In genomic region chr12:678747-679712, GRCh38 we compare ENCODE assay signal across 2 cellular contexts.
TF ChIP-seq lines count a peak whose summit lies in the region.

No MANE protein-coding gene starts in this region.

TF ChIP-seq in IMR-90, 13 proteins besides CTCF, POLR2A, EP300 and RAD21 (continued from another document):
- TF ChIP-seq CEBPB (IDR thresholded peaks at IDR 0.05; ENCODE audit: low read depth, low read length) (no peak), ELK1 (IDR thresholded peaks at IDR 0.05; ENCODE audit: borderline replicate concordance, low read depth, low read length) (no peak), SMC3 (IDR thresholded peaks at IDR 0.05; ENCODE audit: low read depth, low read length) (no peak), USF2 (IDR thresholded peaks at IDR 0.05; ENCODE audit: low read depth, low read length) (no peak), BHLHE40 (IDR thresholded peaks at IDR 0.05; ENCODE audit: low read depth, low read length) (no peak), MAZ (IDR thresholded peaks at IDR 0.05; ENCODE audit: borderline replicate concordance, low read depth, low read length) (no peak), CHD1 (IDR thresholded peaks at IDR 0.05; ENCODE audit: low read depth, low read length) (no peak), MXI1 (IDR thresholded peaks at IDR 0.05; ENCODE audit: borderline replicate concordance, low read depth, low read length) (no peak), FOS (IDR thresholded peaks at IDR 0.05; ENCODE audit: low read depth, low read length) (no peak), MAFK (IDR thresholded peaks at IDR 0.05; ENCODE audit: low read depth, low read length) (no peak)

TF ChIP-seq in K562, 482 proteins besides CTCF, POLR2A, EP300 and RAD21 (continued from another document):
- TF ChIP-seq ZSCAN29 (IDR thresholded peaks at IDR 0.05), result no peak
- no peak for TF ChIP-seq ZKSCAN8 (CRISPR knock-in tag; IDR thresholded peaks at IDR 0.05)
- no peak for TF ChIP-seq HMGN3 (IDR thresholded peaks at IDR 0.05; ENCODE audit: borderline replicate concordance, extremely low read depth, insufficient read length, low read depth, low read length)
- TF ChIP-seq HES1 (IDR thresholded peaks at IDR 0.05; ENCODE audit: low read depth), result no peak
- no peak for TF ChIP-seq ZNF408 (CRISPR knock-in tag; IDR thresholded peaks at IDR 0.05; ENCODE audit: low read depth)
- TF ChIP-seq ZC3H11A (IDR thresholded peaks at IDR 0.05; ENCODE audit: low read depth, low read length), result no peak
